Comparison of ENCODE assay signal across 8 cellular contexts in genomic region chr12:9447791-9448614, GRCh38.
DNase-seq lines count a peak whose midpoint lies in the region; ATAC-seq and TF ChIP-seq lines count a peak whose summit lies in the region.
"Not testable (repeated sequence)": the region's sequence is repeated elsewhere in the genome, so short reads cannot be mapped to it uniquely, and the experiment has no call there.

No MANE protein-coding gene starts in this region.

- not testable (repeated sequence) for H3F3A ChIP-seq in SK-N-SH (replicated peaks; ENCODE audit: insufficient read depth)

- POLR2A ChIA-PET in SK-N-SH (lab: Yijun Ruan, JAX): interaction anchor here (0.6 kb wide), 1 partner anchor 1578 kb away, joined by 3 read pairs; no protein-coding TSS in a partner anchor

- peak overlapping the region; percentile 79 for H3K4me2 ChIP-seq in SK-N-SH

- H3K36me3 ChIP-seq in SK-N-SH (replicated peaks in 1 of 2; ENCODE audit: control insufficient read depth in 1 of 2, insufficient read depth in 2 of 2, low read length in 1 of 2); ovary; thoracic aorta: not testable (repeated sequence)

- peak overlapping the region; percentile 63 to 71 for H3K4me3 ChIP-seq in SK-N-SH (ENCODE audit: low read depth in 2 of 2, low read length in 1 of 2)
- H3K4me3 ChIP-seq in ovary: peak overlapping the region; percentile 49
- H3K4me3 ChIP-seq in thoracic aorta: peak overlapping the region; percentile 83

- not testable (repeated sequence) for TF ChIP-seq CTCF in GM10266 (IDR thresholded peaks at IDR 0.05; ENCODE audit: control insufficient read depth, insufficient read depth, low read depth, missing control alignments); SK-N-SH (IDR thresholded peaks at IDR 0.05); ovary (IDR thresholded peaks at IDR 0.05); thoracic aorta (IDR thresholded peaks at IDR 0.05)

- not testable (repeated sequence) for H3K4me1 ChIP-seq in SK-N-SH (ENCODE audit: control insufficient read depth in 1 of 2, insufficient read depth in 2 of 2, low read depth in 1 of 2, low read length in 1 of 2); ovary (ENCODE audit: insufficient read depth); thoracic aorta (ENCODE audit: control insufficient read depth in 1 of 2, low read depth in 2 of 2)

- H3K9me3 ChIP-seq in SK-N-SH, ovary, thoracic aorta: not testable (repeated sequence)

- peak overlapping the region; percentile 90 for H2AFZ ChIP-seq in SK-N-SH (ENCODE audit: low read depth)

- under 1% methylated on average over 31 of the region's 61 CpGs for WGBS in SK-N-SH (ENCODE audit: low lambda C conversion rate)
- WGBS in ovary, 3 donors: 0% methylated on average over 34 to 61 of the region's 61 CpGs

- not testable (repeated sequence) for TF ChIP-seq EP300 in SK-N-SH (IDR thresholded peaks at IDR 0.05; ENCODE audit: borderline replicate concordance in 1 of 2, low read depth in 1 of 2, low read length in 1 of 2); ovary (IDR thresholded peaks at IDR 0.05)

- TF ChIP-seq RAD21 in SK-N-SH (IDR thresholded peaks at IDR 0.05; ENCODE audit: low read length): not testable (repeated sequence)

- not testable (repeated sequence) for H3K27me3 ChIP-seq in SK-N-SH (ENCODE audit: insufficient read depth); ovary; thoracic aorta (replicated peaks; ENCODE audit: insufficient read depth)

- peak overlapping the region in 1 of 2 experiments; percentile 53; a peak in 2 of 4 replicates for H3K27ac ChIP-seq in SK-N-SH (ENCODE audit: low read depth in 2 of 2, low read length in 1 of 2)
- not testable (repeated sequence) for H3K27ac ChIP-seq in ovary, thoracic aorta

- not testable (repeated sequence) for H4K20me1 ChIP-seq in SK-N-SH (ENCODE audit: insufficient read depth)

- H3K9me2 ChIP-seq in SK-N-SH: not testable (repeated sequence)

- intact Hi-C loops in Right ventricle myocardium inferior (cut with DNase I); ovary (cut with DNase I): not testable (repeated sequence)

- TF ChIP-seq POLR2A in ovary (IDR thresholded peaks at IDR 0.05): not testable (repeated sequence)

- not testable (repeated sequence) for H3K79me2 ChIP-seq in SK-N-SH (ENCODE audit: insufficient read depth)

- CTCF ChIA-PET in SK-N-SH (lab: Yijun Ruan, JAX): interaction anchor here (1.1 kb wide), 1 partner anchor 118 kb away, joined by 4 read pairs; no protein-coding TSS in a partner anchor

- ATAC-seq in HG02588 (IDR thresholded peaks at IDR 0.05; ENCODE audit: unreplicated experiment) (peak; percentile 69), Right ventricle myocardium inferior (peak; percentile 94), thoracic aorta (ENCODE audit: insufficient number of reproducible peaks, low FRiP score, low read depth) (peak; percentile 80)

- DNase-seq in GM10266 (ENCODE audit: extremely low spot score): peak; percentile 80
- DNase-seq in NCI-H1048 (lab: John Stamatoyannopoulos, UW): peak; percentile 91
- peak; percentile 82 for DNase-seq in SK-N-SH
- DNase-seq in activated naive CD4-positive, alpha-beta T cell treated with anti-CD3 and anti-CD28 coated beads, Interleukin-2, amount 50 U/mL, for 16 hours: peak; percentile 91
- DNase-seq in Right ventricle myocardium inferior (ENCODE audit: missing footprints): peak; percentile 95
- peak; percentile 88 to 93 (median 90) for DNase-seq in ovary
- DNase-seq in thoracic aorta (ENCODE audit: low spot score): peak; percentile 64

- H3K9ac ChIP-seq in SK-N-SH: peak overlapping the region; percentile 56; the same call in 1 of the 2 replicates

TF ChIP-seq in SK-N-SH, 30 proteins besides CTCF, POLR2A, EP300 and RAD21:
- TF ChIP-seq PBX3 (IDR thresholded peaks at IDR 0.05) (peak; percentile 88), GABPA (IDR thresholded peaks at IDR 0.05; ENCODE audit: low read depth) (peak; percentile 55), MAX (IDR thresholded peaks at IDR 0.05; ENCODE audit: low read depth) (0 out of 2 replicates have a peak, but pooled peaks have one; percentile 14), SIN3A (IDR thresholded peaks at IDR 0.05; ENCODE audit: borderline replicate concordance, low read depth, low read length) (peak; percentile 29; the same call in 1 of the 2 replicates), NRF1 (IDR thresholded peaks at IDR 0.05; ENCODE audit: low read depth, low read length) (peak; percentile 72)
